15 cellular contexts compared by ENCODE assay signal in the genomic region with DNA sequence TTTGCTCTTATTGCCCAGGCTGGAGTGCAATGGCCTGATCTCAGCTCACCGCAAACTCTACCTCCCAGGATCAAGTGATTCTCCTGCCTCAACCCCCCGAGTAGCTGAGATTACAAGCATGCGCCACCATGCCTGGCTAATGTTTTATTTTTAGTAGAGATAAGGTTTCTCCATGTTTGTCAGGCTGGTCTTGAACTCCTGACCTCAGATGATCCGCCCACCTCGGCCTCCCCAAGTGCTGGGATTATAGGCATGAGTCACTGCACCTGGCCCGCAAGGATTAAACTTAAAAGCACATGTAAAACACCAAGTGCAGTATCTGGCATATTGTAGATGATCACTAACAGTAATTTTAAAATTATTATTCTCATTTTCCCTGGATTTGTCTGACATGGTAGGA.
DNase-seq lines count a peak whose midpoint lies in the region; ATAC-seq and TF ChIP-seq lines count a peak whose summit lies in the region.
"Had no signal": no experiment of that assay in that cellular context is flagged by ENCODE, and none has a peak within 500 bp of the region (broad histone marks: within the 10 kb centered on the region; RNA-seq: fewer than 3 reads in every experiment).

No MANE protein-coding gene starts in this region.

- no peak for TF ChIP-seq CTCF in Calu3 (IDR thresholded peaks at IDR 0.05; ENCODE audit: unreplicated experiment)
- TF ChIP-seq CTCF in esophagus muscularis mucosa (IDR thresholded peaks at IDR 0.05), result no peak

- no peak overlapping the region for H3K27ac ChIP-seq in esophagus muscularis mucosa (replicated peaks in 1 of 4)
- H3K27ac ChIP-seq: A549 had no signal

- peaks cover 24% of the 10 kb centered on the region for H3K4me1 Mint-ChIP-seq in Calu3 (ENCODE audit: low read depth, unreplicated experiment)
- no peaks in the 10 kb centered on the region for H3K4me1 Mint-ChIP-seq in T-helper 2 cell treated with Interferon-gamma antibody and Interleukin-4, amounts not matched to agents 5 μg/mL and 100 μg/mL, for 36 hours (ENCODE audit: low read depth)
- no peaks in the 10 kb centered on the region for H3K4me1 Mint-ChIP-seq in activated T-cell treated with anti-CD3 and anti-CD28 coated beads, Interleukin-2, amount 50 U/mL, for 4 hours (ENCODE audit: low read depth)
- H3K4me1 Mint-ChIP-seq: CD14-positive monocyte had no signal

- H3K36me3 Mint-ChIP-seq in Calu3 (ENCODE audit: insufficient read depth, unreplicated experiment), result no peaks in the 10 kb centered on the region
- no peaks in the 10 kb centered on the region for H3K36me3 Mint-ChIP-seq in T-helper 2 cell treated with Interferon-gamma antibody and Interleukin-4, amounts not matched to agents 5 μg/mL and 100 μg/mL, for 36 hours (ENCODE audit: low read depth)
- H3K36me3 Mint-ChIP-seq in activated T-cell treated with anti-CD3 and anti-CD28 coated beads, Interleukin-2, amount 50 U/mL, for 4 hours (ENCODE audit: insufficient read depth), result no peaks in the 10 kb centered on the region
- H3K36me3 Mint-ChIP-seq: CD14-positive monocyte had no signal

- no peak for ATAC-seq in activated T-cell treated with anti-CD3 and anti-CD28 coated beads, Interleukin-2, amount 50 U/mL, for 4 hours
- ATAC-seq in HG02610 (IDR thresholded peaks at IDR 0.05; ENCODE audit: unreplicated experiment) (no peak), GM19397 (IDR thresholded peaks at IDR 0.05; ENCODE audit: unreplicated experiment) (no peak)
- ATAC-seq: A549, Right ventricle myocardium inferior had no signal

- H3K4me3 Mint-ChIP-seq in Calu3 (ENCODE audit: low read depth, unreplicated experiment), result no peak overlapping the region
- no peak overlapping the region for H3K4me3 Mint-ChIP-seq in T-helper 2 cell treated with Interferon-gamma antibody and Interleukin-4, amounts not matched to agents 5 μg/mL and 100 μg/mL, for 36 hours
- no peak overlapping the region for H3K4me3 Mint-ChIP-seq in activated T-cell treated with anti-CD3 and anti-CD28 coated beads, Interleukin-2, amount 50 U/mL, for 4 hours
- H3K4me3 Mint-ChIP-seq: CD14-positive monocyte had no signal

- TF ChIP-seq POLR2A in esophagus muscularis mucosa (IDR thresholded peaks at IDR 0.05; ENCODE audit: low read depth), result no peak

- H3K27me3 Mint-ChIP-seq in Calu3 (ENCODE audit: unreplicated experiment), result peaks cover 3% of the 10 kb centered on the region
- H3K27me3 Mint-ChIP-seq in T-helper 2 cell treated with Interferon-gamma antibody and Interleukin-4, amounts not matched to agents 5 μg/mL and 100 μg/mL, for 36 hours (ENCODE audit: low read depth), result no peaks in the 10 kb centered on the region
- H3K27me3 Mint-ChIP-seq in activated T-cell treated with anti-CD3 and anti-CD28 coated beads, Interleukin-2, amount 50 U/mL, for 4 hours (ENCODE audit: low read depth), result no peaks in the 10 kb centered on the region

- intact Hi-C loops in Calu3 (cut with micrococcal nuclease; ENCODE audit: unreplicated experiment) (loop anchor here (10.0 kb wide), 1 partner anchor 89 kb away; no protein-coding TSS in a partner anchor), esophagus muscularis mucosa (cut with DNase I) (no loop called here)

- no peak for TF ChIP-seq EP300 in esophagus muscularis mucosa (IDR thresholded peaks at IDR 0.05)

- H3K27ac Mint-ChIP-seq in Calu3 (ENCODE audit: unreplicated experiment), result no peak overlapping the region
- no peak overlapping the region for H3K27ac Mint-ChIP-seq in T-helper 2 cell treated with Interferon-gamma antibody and Interleukin-4, amounts not matched to agents 5 μg/mL and 100 μg/mL, for 36 hours
- H3K27ac Mint-ChIP-seq: CD14-positive monocyte had no signal

- WGBS in esophagus muscularis mucosa, result 36% methylated on average over 6 of the region's 6 CpGs

- no TSS peak for BruUV-seq in Calu3 (replicated peaks; lab: Mats Ljungman, UMichigan)

- peaks cover 0 to 19% (median 0%) of the 10 kb centered on the region in 4 donors for H3K27me3 ChIP-seq in esophagus muscularis mucosa

- DNase-seq in Calu3 (peak; percentile 51), NCI-H82 treated with DMSO at 0.1 percent for 48 hours (lab: John Stamatoyannopoulos, UW; ENCODE audit: unreplicated experiment) (peak; percentile 23), esophagus muscularis mucosa (ENCODE audit: extremely low spot score) (peak; percentile 37), mucosa of gallbladder (ENCODE audit: low spot score) (peak; percentile 40)
- DNase-seq in T-helper 2 cell treated with Interferon-gamma antibody and Interleukin-4, amounts not matched to agents 5 μg/mL and 100 μg/mL, for 36 hours (ENCODE audit: low spot score), result no peak
- no peak for DNase-seq in activated T-cell treated with anti-CD3 and anti-CD28 coated beads, Interleukin-2, amount 50 U/mL, for 4 hours
- DNase-seq: COR-L47, NCI-H1092 treated with DMSO at 0.1 percent for 48 hours, NCI-H1694, NCI-H69 had no signal

- H3K4me3 ChIP-seq in esophagus muscularis mucosa, result no peak overlapping the region
- H3K4me3 ChIP-seq: A549 had no signal

- CTCF ChIA-PET in Calu3 (lab: Charles Lee), result no interaction called here

- H3K36me3 ChIP-seq in esophagus muscularis mucosa, result no peaks in the 10 kb centered on the region

- no peaks in the 10 kb centered on the region for H3K4me1 ChIP-seq in esophagus muscularis mucosa
- H3K4me1 ChIP-seq: A549 had no signal

- no peaks in the 10 kb centered on the region for H3K9me3 ChIP-seq in esophagus muscularis mucosa
- H3K9me3 ChIP-seq: A549 had no signal

- H3K9me3 Mint-ChIP-seq in Calu3 (ENCODE audit: low read depth, unreplicated experiment), result peaks cover 7% of the 10 kb centered on the region
- no peaks in the 10 kb centered on the region for H3K9me3 Mint-ChIP-seq in T-helper 2 cell treated with Interferon-gamma antibody and Interleukin-4, amounts not matched to agents 5 μg/mL and 100 μg/mL, for 36 hours
- H3K9me3 Mint-ChIP-seq in activated T-cell treated with anti-CD3 and anti-CD28 coated beads, Interleukin-2, amount 50 U/mL, for 4 hours, result no peaks in the 10 kb centered on the region

Comparison
In these comparisons a context has a peak if more than half of its experiments do, and no peak if none do; other contexts are left out.
1. DNase-seq: peak in Calu3 (single experiment), NCI-H82 treated with DMSO at 0.1 percent for 48 hours (single experiment), esophagus muscularis mucosa (single experiment) and mucosa of gallbladder (single experiment); none in T-helper 2 cell treated with Interferon-gamma antibody and Interleukin-4, amounts not matched to agents 5 μg/mL and 100 μg/mL, for 36 hours (single experiment) and activated T-cell treated with anti-CD3 and anti-CD28 coated beads, Interleukin-2, amount 50 U/mL, for 4 hours (single experiment).